In genomic region chr14:68961781-68962584, GRCh38 we compare ENCODE assay signal across 9 cellular contexts. TPM values are rescaled to one million over a fixed set of nuclear protein-coding genes. Genes with fewer than 3 reads are reported as not detected.
DNase-seq lines count a peak whose midpoint lies in the region; ATAC-seq and TF ChIP-seq lines count a peak whose summit lies in the region.
"Had no signal": no experiment of that assay in that cellular context is flagged by ENCODE, and none has a peak within 500 bp of the region (broad histone marks: within the 10 kb centered on the region; RNA-seq: fewer than 3 reads in every experiment).

No MANE protein-coding gene starts in this region.

- H2BK15ac ChIP-seq in neuronal stem cell (ENCODE audit: low read length): no peak overlapping the region

- H3K27me3 Mint-ChIP-seq in Caco-2 (ENCODE audit: insufficient read depth, unreplicated experiment): no peaks in the 10 kb centered on the region

- H3K4me2 ChIP-seq in mammary epithelial cell (ENCODE audit: insufficient read depth, low read depth, low read length) (peak overlapping the region; percentile 66), neuronal stem cell (ENCODE audit: insufficient read depth, low read length, poor library complexity, severe bottlenecking) (no peak overlapping the region)

- no peak overlapping the region for H3K4ac ChIP-seq in neuronal stem cell (ENCODE audit: low read length)

- DNase-seq in Caco-2 (no peak), NCI-H1417 (lab: John Stamatoyannopoulos, UW) (peak; percentile 53 to 92 (median 69)), mammary epithelial cell (peak; percentile 92), neuronal stem cell (ENCODE audit: low spot score) (peak; percentile 35), NCI-H345 (lab: John Stamatoyannopoulos, UW) (no peak), NCI-H1930 (lab: John Stamatoyannopoulos, UW) (no peak)
- DNase-seq in NK-92 treated with Interleukin-12 subunit alpha and Interleukin-12 subunit beta, amount 100 ng/mL, for 24 hours (lab: John Stamatoyannopoulos, UW): no peak
- DNase-seq: SW 1271 had no signal

- BruUV-seq in Caco-2 (replicated peaks; lab: Mats Ljungman, UMichigan) (no TSS peak), mammary epithelial cell (replicated peaks; lab: Mats Ljungman, UMichigan) (no TSS peak)

- H4K8ac ChIP-seq in neuronal stem cell (ENCODE audit: low read depth, low read length): no peak overlapping the region

- H3K4me1 ChIP-seq in Caco-2 (peaks cover 34% of the 10 kb centered on the region), mammary epithelial cell (ENCODE audit: insufficient read depth, low read length) (peaks cover 99% of the 10 kb centered on the region), neuronal stem cell (ENCODE audit: control insufficient read depth in 2 of 2, insufficient read depth in 1 of 2, low read depth in 1 of 2, low read length in 2 of 2) (peaks cover 10 to 16% of the 10 kb centered on the region in 2 donors)

- peaks cover 100% of the 10 kb centered on the region for H3K79me2 ChIP-seq in mammary epithelial cell (ENCODE audit: insufficient read depth, low read length)

- POLR2A ChIA-PET in Caco-2 (lab: Charles Lee): no interaction called here

- H3K36me3 ChIP-seq in Caco-2 (ENCODE audit: control insufficient read depth, insufficient read depth, low read length) (0 out of 2 replicates have a peak, but pooled peaks cover under 1% of the 10 kb centered on the region), mammary epithelial cell (ENCODE audit: insufficient read depth, low read length) (peaks cover 15% of the 10 kb centered on the region), neuronal stem cell (replicated peaks in 1 of 2; ENCODE audit: control insufficient read depth in 2 of 2, insufficient read depth in 2 of 2, low read length in 2 of 2) (peaks cover 0 to 16% of the 10 kb centered on the region in 2 donors)

- in situ Hi-C loops in mammary epithelial cell (cut with MboI; ENCODE audit: low sequenced_read_pairs in 2 of 2): no loop called here

- no peak for ATAC-seq in HG02763 (IDR thresholded peaks at IDR 0.05; ENCODE audit: unreplicated experiment)

- dilution Hi-C loops in mammary epithelial cell (cut with HindIII; ENCODE audit: low sequenced_read_pairs): loop anchor here (10.0 kb wide), 1 partner anchor 133 kb away; no protein-coding TSS in a partner anchor

- H3K14ac ChIP-seq in neuronal stem cell (ENCODE audit: low read length): no peak overlapping the region

- H4K91ac ChIP-seq in neuronal stem cell (ENCODE audit: low read depth, low read length, poor library complexity): no peak overlapping the region

- H3K9me3 ChIP-seq in Caco-2: no peaks in the 10 kb centered on the region
- no peaks in the 10 kb centered on the region for H3K9me3 ChIP-seq in mammary epithelial cell (replicated peaks; ENCODE audit: insufficient read depth, low read length)
- peaks cover 0 to 3% of the 10 kb centered on the region in 2 donors for H3K9me3 ChIP-seq in neuronal stem cell (replicated peaks in 1 of 2; ENCODE audit: control insufficient read depth in 2 of 2, insufficient read depth in 1 of 2, low read depth in 1 of 2, low read length in 2 of 2)

- H3K23ac ChIP-seq in neuronal stem cell (ENCODE audit: low read depth, low read length, poor library complexity): peak overlapping the region; percentile 62

- CTCF ChIA-PET in Caco-2 (lab: Charles Lee) (no interaction called here), mammary epithelial cell (lab: Charles Lee; ENCODE audit: low non-redundant PET) (no interaction called here)

- intact Hi-C loops in Caco-2 (cut with micrococcal nuclease; ENCODE audit: unreplicated experiment): no loop called here
- intact Hi-C loops in mammary epithelial cell (cut with micrococcal nuclease): loop anchor here (1.0 kb wide), 3 partner anchors 11 to 20 kb away; no protein-coding TSS in a partner anchor

- H3K27me3 ChIP-seq in Caco-2 (replicated peaks; ENCODE audit: control insufficient read depth, insufficient read depth, low read length): no peaks in the 10 kb centered on the region
- H3K27me3 ChIP-seq in mammary epithelial cell (ENCODE audit: insufficient read depth, low read length): no peaks in the 10 kb centered on the region
- no peaks in the 10 kb centered on the region for H3K27me3 ChIP-seq in neuronal stem cell (ENCODE audit: control insufficient read depth in 3 of 3, insufficient read depth in 3 of 3, low read depth in 1 of 3, low read length in 3 of 3)

- 0% methylated on average over 14 of the region's 16 CpGs for WGBS in mammary epithelial cell (ENCODE audit: low coverage, missing lambda C conversion rate)
- WGBS in neuronal stem cell (ENCODE audit: extremely low coverage in 2 of 2, insufficient read length in 2 of 2, insufficient replicate concordance in 1 of 2), 2 donors: no CpG with 5 or more reads among the region's 16 CpGs

- H4K20me1 ChIP-seq in mammary epithelial cell (ENCODE audit: insufficient read depth, low read length): peaks cover 21% of the 10 kb centered on the region

- peaks cover 11% of the 10 kb centered on the region for H3K79me1 ChIP-seq in neuronal stem cell (ENCODE audit: low read depth, low read length)

- H3K27ac Mint-ChIP-seq in Caco-2 (ENCODE audit: unreplicated experiment): peak overlapping the region; percentile 27

- peak overlapping the region; percentile 15 for H2AK5ac ChIP-seq in neuronal stem cell (ENCODE audit: low read depth, low read length)

- H2AFZ ChIP-seq in mammary epithelial cell (ENCODE audit: low read depth, low read length) (no peak overlapping the region), neuronal stem cell (ENCODE audit: low read length) (no peak overlapping the region)

- H3K9me3 Mint-ChIP-seq in Caco-2 (ENCODE audit: unreplicated experiment): no peaks in the 10 kb centered on the region

- no peak overlapping the region for H2BK12ac ChIP-seq in neuronal stem cell (ENCODE audit: low read length)

- no peak for TF ChIP-seq CTCF in Caco-2 (IDR thresholded peaks at IDR 0.05; ENCODE audit: insufficient read depth in 1 of 2, low read depth in 1 of 2, low read length in 1 of 2, severe bottlenecking in 1 of 2, unreplicated experiment in 1 of 2)
- no peak for TF ChIP-seq CTCF in mammary epithelial cell (conservative IDR thresholded peaks at IDR 0.05 in 1 of 2, IDR thresholded peaks at IDR 0.05 in 1 of 2; ENCODE audit: extremely low read depth in 1 of 2, insufficient read depth in 1 of 2, low read depth in 1 of 2, low read length in 2 of 2)

- no peak overlapping the region for H2BK5ac ChIP-seq in neuronal stem cell (ENCODE audit: low read length)

- H3K27ac ChIP-seq in mammary epithelial cell (ENCODE audit: insufficient read depth, low read depth, low read length) (peak overlapping the region; percentile 43), neuronal stem cell (replicated peaks; ENCODE audit: low read length) (peak overlapping the region; percentile 1)

- H3K36me3 Mint-ChIP-seq in Caco-2 (ENCODE audit: insufficient read depth, unreplicated experiment): peaks cover 43% of the 10 kb centered on the region

- no peak overlapping the region for H3K18ac ChIP-seq in neuronal stem cell (ENCODE audit: low read length)

- H3K4me1 Mint-ChIP-seq in Caco-2 (ENCODE audit: low read depth, unreplicated experiment): peaks cover 12% of the 10 kb centered on the region

- H2BK120ac ChIP-seq in neuronal stem cell (ENCODE audit: low read depth, low read length): no peak overlapping the region

- H3K4me3 ChIP-seq in Caco-2 (ENCODE audit: low read depth, low read length) (no peak overlapping the region), mammary epithelial cell (replicated peaks in 1 of 3; ENCODE audit: insufficient read depth in 1 of 3, low read depth in 2 of 3, low read length in 3 of 3) (no peak overlapping the region), neuronal stem cell (ENCODE audit: low read length in 2 of 2) (no peak overlapping the region)

- H3K9ac ChIP-seq in mammary epithelial cell (ENCODE audit: insufficient read depth, low read length): no peak overlapping the region
- no peak overlapping the region for H3K9ac ChIP-seq in neuronal stem cell (ENCODE audit: low read depth, low read length, poor library complexity)

- H3K4me3 Mint-ChIP-seq in Caco-2 (ENCODE audit: unreplicated experiment): no peak overlapping the region

RNA-seq across cellular contexts. Expression of gene ACTN1, which starts 17.1 kb away (rescaled TPM):
- 170 and 181 TPM in 2 replicates for total RNA-seq in Caco-2 (2022)
- 1,000 to 10,000 TPM in 1 of 2 donors, 100 to 1,000 TPM in 1; 841 to 1,322 TPM for total RNA-seq in mammary epithelial cell
- polyA plus RNA-seq in mammary epithelial cell: 813 TPM
- polyA minus RNA-seq in mammary epithelial cell: 1,325 TPM
- polyA plus RNA-seq in neuronal stem cell (2013, experiment 1 of 2): 88.8 TPM
- polyA plus RNA-seq in neuronal stem cell (2013, experiment 2 of 2): 87.0 TPM

Comparison
In these comparisons a context has a peak if more than half of its experiments do, and no peak if none do; other contexts are left out.
1. DNase-seq: peak in NCI-H1417 (3 of 3), mammary epithelial cell (single experiment) and neuronal stem cell (single experiment); none in Caco-2 (0 of 2), NCI-H345 (single experiment), NK-92 treated with Interleukin-12 subunit alpha and Interleukin-12 subunit beta, amount 100 ng/mL, for 24 hours (single experiment) and NCI-H1930 (0 of 2).